Comparison of ENCODE assay signal across 1 cellular context in the genomic region with DNA sequence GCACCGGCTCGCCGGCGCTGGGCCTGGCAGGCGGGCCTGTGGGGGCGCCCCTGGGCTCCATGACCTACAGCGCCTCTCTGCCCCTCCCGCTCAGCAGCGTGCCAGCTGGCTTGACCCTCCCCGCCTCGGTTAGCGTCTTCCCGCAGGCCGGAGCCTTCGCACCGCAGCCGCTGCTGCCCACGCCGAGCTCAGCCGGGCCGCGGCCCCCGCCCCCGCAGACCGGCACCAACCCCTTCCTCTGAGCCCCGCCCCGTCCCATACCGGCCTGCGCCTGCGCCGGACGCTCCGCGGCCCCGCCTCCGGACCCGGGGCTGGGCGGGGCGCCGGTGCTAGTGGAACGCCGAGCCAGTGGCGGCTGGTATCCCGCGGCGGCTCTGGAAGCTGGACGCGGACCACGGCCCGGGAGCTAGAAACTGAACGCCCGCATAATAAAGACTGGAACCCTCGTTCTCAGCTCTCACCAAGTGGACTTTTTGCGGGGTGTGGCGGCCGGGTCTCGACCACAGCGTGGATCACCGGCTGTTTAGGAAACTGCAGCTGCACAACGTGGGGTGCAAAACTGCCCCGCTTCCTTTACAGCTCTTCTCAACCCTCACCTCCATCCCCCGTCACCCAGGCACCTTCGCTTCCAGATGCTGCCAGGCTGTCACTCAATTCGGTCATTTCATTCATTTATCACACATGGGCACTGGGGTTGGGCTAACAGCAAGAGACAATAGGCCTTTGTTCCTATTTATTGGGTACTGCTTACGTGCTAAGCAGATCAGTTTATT.
TF ChIP-seq lines count a peak whose summit lies in the region.

No MANE protein-coding gene starts in this region.

TF ChIP-seq in HepG2, 621 proteins besides CTCF, POLR2A, EP300 and RAD21 (continued from another document and continues in another):
- no peak for TF ChIP-seq MYNN (CRISPR knock-in tag; IDR thresholded peaks at IDR 0.05; ENCODE audit: low read depth)
- peak; percentile 93 for TF ChIP-seq SAP130 (CRISPR knock-in tag; IDR thresholded peaks at IDR 0.05; ENCODE audit: low read depth)
- peak; percentile 46; the same call in 1 of the 2 replicates for TF ChIP-seq ZNF275 (CRISPR knock-in tag; IDR thresholded peaks at IDR 0.05; ENCODE audit: borderline replicate concordance)
- TF ChIP-seq, protein P1, sequence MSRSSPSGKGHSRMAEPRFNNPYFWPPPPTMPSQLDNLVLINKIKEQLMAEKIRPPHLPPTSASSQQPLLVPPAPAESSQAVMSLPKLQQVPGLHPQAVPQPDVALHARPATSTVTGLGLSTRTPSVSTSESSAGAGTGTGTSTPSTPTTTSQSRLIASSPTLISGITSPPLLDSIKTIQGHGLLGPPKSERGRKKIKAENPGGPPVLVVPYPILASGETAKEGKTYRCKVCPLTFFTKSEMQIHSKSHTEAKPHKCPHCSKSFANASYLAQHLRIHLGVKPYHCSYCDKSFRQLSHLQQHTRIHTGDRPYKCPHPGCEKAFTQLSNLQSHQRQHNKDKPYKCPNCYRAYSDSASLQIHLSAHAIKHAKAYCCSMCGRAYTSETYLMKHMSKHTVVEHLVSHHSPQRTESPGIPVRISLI (CRISPR knock-in tag; IDR thresholded peaks at IDR 0.05; ENCODE audit: borderline replicate concordance) = peak; percentile 28; the same call in 1 of the 2 replicates
- TF ChIP-seq HOXA3 (CRISPR knock-in tag; IDR thresholded peaks at IDR 0.05) = peak; percentile 76
- no peak; the same call in 1 of the 2 replicates for TF ChIP-seq DNMT3B (CRISPR knock-in tag; conservative IDR thresholded peaks at IDR 0.05)
- TF ChIP-seq, protein P2, sequence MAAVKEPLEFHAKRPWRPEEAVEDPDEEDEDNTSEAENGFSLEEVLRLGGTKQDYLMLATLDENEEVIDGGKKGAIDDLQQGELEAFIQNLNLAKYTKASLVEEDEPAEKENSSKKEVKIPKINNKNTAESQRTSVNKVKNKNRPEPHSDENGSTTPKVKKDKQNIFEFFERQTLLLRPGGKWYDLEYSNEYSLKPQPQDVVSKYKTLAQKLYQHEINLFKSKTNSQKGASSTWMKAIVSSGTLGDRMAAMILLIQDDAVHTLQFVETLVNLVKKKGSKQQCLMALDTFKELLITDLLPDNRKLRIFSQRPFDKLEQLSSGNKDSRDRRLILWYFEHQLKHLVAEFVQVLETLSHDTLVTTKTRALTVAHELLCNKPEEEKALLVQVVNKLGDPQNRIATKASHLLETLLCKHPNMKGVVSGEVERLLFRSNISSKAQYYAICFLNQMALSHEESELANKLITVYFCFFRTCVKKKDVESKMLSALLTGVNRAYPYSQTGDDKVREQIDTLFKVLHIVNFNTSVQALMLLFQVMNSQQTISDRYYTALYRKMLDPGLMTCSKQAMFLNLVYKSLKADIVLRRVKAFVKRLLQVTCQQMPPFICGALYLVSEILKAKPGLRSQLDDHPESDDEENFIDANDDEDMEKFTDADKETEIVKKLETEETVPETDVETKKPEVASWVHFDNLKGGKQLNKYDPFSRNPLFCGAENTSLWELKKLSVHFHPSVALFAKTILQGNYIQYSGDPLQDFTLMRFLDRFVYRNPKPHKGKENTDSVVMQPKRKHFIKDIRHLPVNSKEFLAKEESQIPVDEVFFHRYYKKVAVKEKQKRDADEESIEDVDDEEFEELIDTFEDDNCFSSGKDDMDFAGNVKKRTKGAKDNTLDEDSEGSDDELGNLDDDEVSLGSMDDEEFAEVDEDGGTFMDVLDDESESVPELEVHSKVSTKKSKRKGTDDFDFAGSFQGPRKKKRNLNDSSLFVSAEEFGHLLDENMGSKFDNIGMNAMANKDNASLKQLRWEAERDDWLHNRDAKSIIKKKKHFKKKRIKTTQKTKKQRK (IDR thresholded peaks at IDR 0.05; ENCODE audit: low read length) = no peak
- TF ChIP-seq CBX2 (IDR thresholded peaks at IDR 0.05; ENCODE audit: low read depth, low read length) = no peak
- TF ChIP-seq CBX2 (CRISPR knock-in tag; IDR thresholded peaks at IDR 0.05; ENCODE audit: low read depth) = no peak
- peak; percentile 95 for TF ChIP-seq ZNF776 (CRISPR knock-in tag; IDR thresholded peaks at IDR 0.05)
- TF ChIP-seq, protein P3, sequence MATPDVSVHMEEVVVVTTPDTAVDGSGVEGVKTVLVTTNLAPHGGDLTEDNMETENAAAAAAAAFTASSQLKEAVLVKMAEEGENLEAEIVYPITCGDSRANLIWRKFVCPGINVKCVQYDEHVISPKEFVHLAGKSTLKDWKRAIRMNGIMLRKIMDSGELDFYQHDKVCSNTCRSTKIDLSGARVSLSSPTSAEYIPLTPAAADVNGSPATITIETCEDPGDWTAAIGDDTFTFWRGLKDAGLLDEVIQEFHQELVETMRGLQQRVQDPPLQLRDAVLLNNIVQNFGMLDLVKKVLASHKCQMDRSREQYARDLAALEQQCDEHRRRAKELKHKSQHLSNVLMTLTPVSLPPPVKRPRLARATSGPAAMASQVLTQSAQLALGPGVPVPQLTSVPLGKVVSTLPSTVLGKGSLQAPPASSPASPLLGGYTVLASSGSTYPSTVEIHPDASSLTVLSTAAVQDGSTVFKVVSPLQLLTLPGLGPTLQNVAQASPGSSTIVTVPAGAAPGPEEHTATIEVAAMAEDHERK (CRISPR knock-in tag; IDR thresholded peaks at IDR 0.05; ENCODE audit: low read depth) = no peak
- 0 out of 2 replicates have a peak, but pooled peaks have one; percentile 29 for TF ChIP-seq JUND (CRISPR knock-in tag; IDR thresholded peaks at IDR 0.05)
- no peak for TF ChIP-seq HIVEP1 (CRISPR knock-in tag; IDR thresholded peaks at IDR 0.05)
- peak; percentile 97 for TF ChIP-seq ZSCAN21 (CRISPR knock-in tag; IDR thresholded peaks at IDR 0.05; ENCODE audit: borderline replicate concordance)
- 0 out of 2 replicates have a peak, but pooled peaks have one; percentile 66 for TF ChIP-seq ZNF691 (CRISPR knock-in tag; IDR thresholded peaks at IDR 0.05; ENCODE audit: borderline replicate concordance, low read depth)
- TF ChIP-seq POLR2AphosphoS2 (IDR thresholded peaks at IDR 0.05; ENCODE audit: low read depth, low read length) = no peak
- TF ChIP-seq NR0B2 (CRISPR knock-in tag; IDR thresholded peaks at IDR 0.05) = peak; percentile 69; the same call in 1 of the 2 replicates
- TF ChIP-seq ZBTB38 (CRISPR knock-in tag; IDR thresholded peaks at IDR 0.05) = peak; percentile 70; the same call in 1 of the 2 replicates
- no peak for TF ChIP-seq IKZF1 (IDR thresholded peaks at IDR 0.05)
- TF ChIP-seq ZNF292 (CRISPR knock-in tag; IDR thresholded peaks at IDR 0.05; ENCODE audit: borderline replicate concordance, low read depth) = no peak
- 0 out of 2 replicates have a peak, but pooled peaks have one; percentile 8 for TF ChIP-seq ZNF337 (CRISPR knock-in tag; IDR thresholded peaks at IDR 0.05; ENCODE audit: borderline replicate concordance, low read depth)
- TF ChIP-seq CAMTA2 (CRISPR knock-in tag; IDR thresholded peaks at IDR 0.05; ENCODE audit: borderline replicate concordance) = peak; percentile 75; the same call in 1 of the 2 replicates
- peak; percentile 72 for TF ChIP-seq ZNF580 (CRISPR knock-in tag; IDR thresholded peaks at IDR 0.05; ENCODE audit: borderline replicate concordance, low read depth)
- no peak for TF ChIP-seq ZFP36L2 (CRISPR knock-in tag; IDR thresholded peaks at IDR 0.05)
- TF ChIP-seq TRIM24 (CRISPR knock-in tag; IDR thresholded peaks at IDR 0.05) = no peak
- TF ChIP-seq ZNF441 (CRISPR knock-in tag; IDR thresholded peaks at IDR 0.05; ENCODE audit: borderline replicate concordance) = peak; percentile 78
- no peak for TF ChIP-seq KMT2B (CRISPR knock-in tag; IDR thresholded peaks at IDR 0.05)
- TF ChIP-seq, protein P4, sequence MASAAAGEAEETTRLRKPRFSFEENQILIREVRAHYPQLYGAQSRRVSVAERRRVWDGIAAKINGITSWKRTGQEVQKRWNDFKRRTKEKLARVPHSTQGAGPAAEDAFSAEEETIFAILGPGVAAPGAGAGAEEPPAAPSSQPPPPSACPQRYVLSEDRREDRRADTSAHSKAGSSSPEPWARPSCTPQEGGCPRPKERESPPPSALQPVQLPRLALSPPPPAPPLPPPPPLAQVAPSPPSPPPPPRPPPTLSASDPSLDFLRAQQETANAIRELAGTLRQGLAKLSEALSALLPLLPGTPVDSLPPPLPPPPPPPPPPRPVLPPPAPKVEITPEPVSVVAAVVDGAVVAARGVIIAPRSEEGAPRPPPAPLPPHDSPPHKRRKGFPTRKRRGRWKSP (CRISPR knock-in tag; IDR thresholded peaks at IDR 0.05) = peak; percentile 85; the same call in 1 of the 2 replicates
- no peak for TF ChIP-seq KDM6A (CRISPR knock-in tag; IDR thresholded peaks at IDR 0.05; ENCODE audit: low read depth)
- TF ChIP-seq, protein P5, sequence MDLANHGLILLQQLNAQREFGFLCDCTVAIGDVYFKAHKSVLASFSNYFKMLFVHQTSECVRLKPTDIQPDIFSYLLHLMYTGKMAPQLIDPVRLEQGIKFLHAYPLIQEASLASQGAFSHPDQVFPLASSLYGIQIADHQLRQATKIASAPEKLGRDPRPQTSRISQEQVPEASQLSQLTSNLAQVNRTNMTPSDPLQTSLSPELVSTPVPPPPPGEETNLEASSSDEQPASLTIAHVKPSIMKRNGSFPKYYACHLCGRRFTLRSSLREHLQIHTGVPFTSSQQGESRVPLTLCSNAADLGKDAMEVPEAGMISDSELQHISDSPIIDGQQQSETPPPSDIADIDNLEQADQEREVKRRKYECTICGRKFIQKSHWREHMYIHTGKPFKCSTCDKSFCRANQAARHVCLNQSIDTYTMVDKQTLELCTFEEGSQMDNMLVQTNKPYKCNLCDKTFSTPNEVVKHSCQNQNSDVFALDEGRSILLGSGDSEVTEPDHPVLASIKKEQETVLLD (CRISPR knock-in tag; IDR thresholded peaks at IDR 0.05; ENCODE audit: low read depth) = peak; percentile 86
- TF ChIP-seq ARNT2 (CRISPR knock-in tag; IDR thresholded peaks at IDR 0.05; ENCODE audit: low read depth) = peak; percentile 97
- TF ChIP-seq MBNL3 (CRISPR knock-in tag; conservative IDR thresholded peaks at IDR 0.05) = no peak
- peak; percentile 55; the same call in 1 of the 2 replicates for TF ChIP-seq ZNF607 (CRISPR knock-in tag; IDR thresholded peaks at IDR 0.05; ENCODE audit: borderline replicate concordance)
- TF ChIP-seq, protein P6, sequence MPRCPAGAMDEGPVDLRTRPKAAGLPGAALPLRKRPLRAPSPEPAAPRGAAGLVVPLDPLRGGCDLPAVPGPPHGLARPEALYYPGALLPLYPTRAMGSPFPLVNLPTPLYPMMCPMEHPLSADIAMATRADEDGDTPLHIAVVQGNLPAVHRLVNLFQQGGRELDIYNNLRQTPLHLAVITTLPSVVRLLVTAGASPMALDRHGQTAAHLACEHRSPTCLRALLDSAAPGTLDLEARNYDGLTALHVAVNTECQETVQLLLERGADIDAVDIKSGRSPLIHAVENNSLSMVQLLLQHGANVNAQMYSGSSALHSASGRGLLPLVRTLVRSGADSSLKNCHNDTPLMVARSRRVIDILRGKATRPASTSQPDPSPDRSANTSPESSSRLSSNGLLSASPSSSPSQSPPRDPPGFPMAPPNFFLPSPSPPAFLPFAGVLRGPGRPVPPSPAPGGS (CRISPR knock-in tag; IDR thresholded peaks at IDR 0.05) = peak; percentile 84; the same call in 1 of the 2 replicates
- no peak for TF ChIP-seq ZNF577 (CRISPR knock-in tag; IDR thresholded peaks at IDR 0.05; ENCODE audit: borderline replicate concordance, low read depth)
- TF ChIP-seq ZBTB39 (CRISPR knock-in tag; IDR thresholded peaks at IDR 0.05) = no peak
- TF ChIP-seq ZNF430 (CRISPR knock-in tag; IDR thresholded peaks at IDR 0.05) = peak; percentile 82
- TF ChIP-seq, protein P7, sequence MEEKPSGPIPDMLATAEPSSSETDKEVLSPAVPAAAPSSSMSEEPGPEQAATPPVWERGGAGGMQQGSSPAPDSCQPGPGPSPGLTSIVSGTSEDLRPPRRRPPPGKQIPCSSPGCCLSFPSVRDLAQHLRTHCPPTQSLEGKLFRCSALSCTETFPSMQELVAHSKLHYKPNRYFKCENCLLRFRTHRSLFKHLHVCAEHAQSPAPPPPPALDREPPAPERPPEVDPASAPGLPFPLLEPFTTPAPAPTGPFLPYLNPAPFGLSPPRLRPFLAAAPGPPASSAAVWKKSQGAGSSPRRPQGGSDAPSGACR (CRISPR knock-in tag; IDR thresholded peaks at IDR 0.05) = no peak; the same call in 1 of the 2 replicates
- 0 out of 2 replicates have a peak, but pooled peaks have one; percentile 55 for TF ChIP-seq ZNF83 (CRISPR knock-in tag; IDR thresholded peaks at IDR 0.05; ENCODE audit: borderline replicate concordance)
